15 cellular contexts compared by ENCODE assay signal in the genomic region with DNA sequence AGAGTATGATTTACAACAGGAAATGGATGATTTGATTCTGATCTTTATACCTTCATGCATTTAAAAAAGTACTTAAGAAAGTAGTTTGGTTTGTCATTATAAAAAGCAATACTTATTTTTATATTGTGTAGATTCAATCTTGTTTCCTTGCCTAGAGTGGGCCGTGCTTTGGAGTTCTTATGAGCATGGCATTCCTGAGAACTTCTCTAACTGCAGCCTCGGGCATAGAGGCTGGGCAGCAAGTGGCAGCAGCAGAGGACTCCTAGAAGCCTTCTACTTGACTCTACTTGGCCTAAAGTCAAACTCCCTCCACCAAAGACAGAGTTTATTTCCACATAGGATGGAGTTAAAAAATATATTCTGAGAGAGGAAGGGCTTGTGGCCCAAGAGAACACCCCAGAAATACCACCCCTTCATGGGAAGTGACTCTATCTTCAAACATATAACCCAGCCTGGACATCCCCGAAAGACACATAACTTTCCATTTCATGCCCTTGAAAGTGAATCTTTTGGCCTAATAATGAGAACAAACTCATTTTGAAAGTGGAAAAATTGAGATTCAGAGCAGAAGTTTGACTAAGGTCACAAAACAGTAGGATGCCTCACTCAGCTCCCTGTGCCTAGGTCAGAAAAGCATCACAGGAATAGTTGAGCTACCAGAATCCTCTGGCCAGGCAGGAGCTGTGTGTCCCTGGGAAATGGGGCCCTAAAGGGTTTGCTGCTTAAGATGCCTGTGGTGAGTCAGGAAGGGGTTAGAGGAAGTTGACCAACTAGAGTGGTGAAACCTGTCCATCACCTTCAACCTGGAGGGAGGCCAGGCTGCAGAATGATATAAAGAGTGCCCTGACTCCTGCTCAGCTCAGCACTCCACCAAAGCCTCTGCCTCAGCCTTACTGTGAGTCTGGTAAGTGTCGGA. TPM values are rescaled to one million over a fixed set of nuclear protein-coding genes. Genes with fewer than 3 reads are reported as not detected.
DNase-seq lines count a peak whose midpoint lies in the region; ATAC-seq and TF ChIP-seq lines count a peak whose summit lies in the region.
"Had no signal": no experiment of that assay in that cellular context is flagged by ENCODE, and none has a peak within 500 bp of the region (broad histone marks: within the 10 kb centered on the region; RNA-seq: fewer than 3 reads in every experiment).

A gene with protein sequence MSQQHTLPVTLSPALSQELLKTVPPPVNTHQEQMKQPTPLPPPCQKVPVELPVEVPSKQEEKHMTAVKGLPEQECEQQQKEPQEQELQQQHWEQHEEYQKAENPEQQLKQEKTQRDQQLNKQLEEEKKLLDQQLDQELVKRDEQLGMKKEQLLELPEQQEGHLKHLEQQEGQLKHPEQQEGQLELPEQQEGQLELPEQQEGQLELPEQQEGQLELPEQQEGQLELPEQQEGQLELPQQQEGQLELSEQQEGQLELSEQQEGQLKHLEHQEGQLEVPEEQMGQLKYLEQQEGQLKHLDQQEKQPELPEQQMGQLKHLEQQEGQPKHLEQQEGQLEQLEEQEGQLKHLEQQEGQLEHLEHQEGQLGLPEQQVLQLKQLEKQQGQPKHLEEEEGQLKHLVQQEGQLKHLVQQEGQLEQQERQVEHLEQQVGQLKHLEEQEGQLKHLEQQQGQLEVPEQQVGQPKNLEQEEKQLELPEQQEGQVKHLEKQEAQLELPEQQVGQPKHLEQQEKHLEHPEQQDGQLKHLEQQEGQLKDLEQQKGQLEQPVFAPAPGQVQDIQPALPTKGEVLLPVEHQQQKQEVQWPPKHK (plus strand): TSS at position 861 of the 916 bp plus-strand sequence. CDS start 1,252 bp downstream, outside the sequence.

- peak within 1 kb of the TSS; percentile 90 for H3K27ac ChIP-seq in foreskin keratinocyte
- no peak within 1 kb of the TSS for H3K27ac ChIP-seq in tibial nerve
- H3K27ac ChIP-seq: cardiac muscle cell, right atrium auricular region had no signal

- no peak within 1 kb of the TSS for H3K27ac Mint-ChIP-seq in osteocyte (ENCODE audit: unreplicated experiment)
- H3K27ac Mint-ChIP-seq: activated B cell treated with CpG ODN at 0.5 μM for 24 hours; activated T-helper 1 cell treated with anti-CD3 and anti-CD28 coated beads, Interleukin-12 subunit alpha, Interleukin-12 subunit beta, Interleukin-2, Interleukin-4 antibody, amounts not matched to agents 30 ng/mL and 10 ng/mL and 1 ng/mL, durations not matched to agents 14 hours and 24 hours and 36 hours had no signal

- 72 to 76% methylated on average over 4 of the region's 4 CpGs for WGBS in tibial nerve, 2 donors

- no peaks in the 10 kb centered on the region for H3K9me3 Mint-ChIP-seq in osteocyte (ENCODE audit: unreplicated experiment)
- H3K9me3 Mint-ChIP-seq: activated B cell treated with CpG ODN at 0.5 μM for 24 hours; activated T-helper 1 cell treated with anti-CD3 and anti-CD28 coated beads, Interleukin-12 subunit alpha, Interleukin-12 subunit beta, Interleukin-2, Interleukin-4 antibody, amounts not matched to agents 30 ng/mL and 10 ng/mL and 1 ng/mL, durations not matched to agents 14 hours and 24 hours and 36 hours had no signal

- H3K4me1 Mint-ChIP-seq in osteocyte (ENCODE audit: unreplicated experiment) = no peaks in the 10 kb centered on the region
- H3K4me1 Mint-ChIP-seq: activated B cell treated with CpG ODN at 0.5 μM for 24 hours had no signal

- ATAC-seq in GM19351 (IDR thresholded peaks at IDR 0.05; ENCODE audit: unreplicated experiment) (peak; percentile 51), foreskin keratinocyte (no peak)
- ATAC-seq: mucosa of descending colon had no signal

- no peak within 1 kb of the TSS for H3K4me3 Mint-ChIP-seq in osteocyte (ENCODE audit: unreplicated experiment)
- H3K4me3 Mint-ChIP-seq: activated B cell treated with CpG ODN at 0.5 μM for 24 hours; activated T-helper 1 cell treated with anti-CD3 and anti-CD28 coated beads, Interleukin-12 subunit alpha, Interleukin-12 subunit beta, Interleukin-2, Interleukin-4 antibody, amounts not matched to agents 30 ng/mL and 10 ng/mL and 1 ng/mL, durations not matched to agents 14 hours and 24 hours and 36 hours had no signal

- DNase-seq in AG10803 (ENCODE audit: low read depth) (peak; percentile 41), MG63 (peak; percentile 24), foreskin keratinocyte (peak in 1 of 2 donors; percentile 75), SHP77 treated with DMSO at 0.1 percent for 48 hours (lab: John Stamatoyannopoulos, UW) (no peak), tibial nerve (ENCODE audit: low spot score in 2 of 2) (no peak), DMS153 (lab: John Stamatoyannopoulos, UW) (no peak), osteocyte (ENCODE audit: extremely low spot score, unreplicated experiment) (no peak)
- DNase-seq: activated B cell treated with CpG ODN at 0.5 μM for 24 hours, AML-193, mucosa of descending colon, NCI-H446 treated with DMSO at 0.1 percent for 48 hours had no signal

- H3K27me3 Mint-ChIP-seq in osteocyte (ENCODE audit: unreplicated experiment) = no peaks in the 10 kb centered on the region

- H3K36me3 Mint-ChIP-seq in osteocyte (ENCODE audit: unreplicated experiment) = no peaks in the 10 kb centered on the region

- H3K4me1 ChIP-seq in foreskin keratinocyte (peaks cover 40% of the 10 kb centered on the region), tibial nerve (no peaks in the 10 kb centered on the region)
- H3K4me1 ChIP-seq: right atrium auricular region had no signal

- TF ChIP-seq CTCF in AG10803 (conservative IDR thresholded peaks at IDR 0.05; ENCODE audit: low read length) = no peak
- TF ChIP-seq CTCF in foreskin keratinocyte (conservative IDR thresholded peaks at IDR 0.05) = no peak
- no peak for TF ChIP-seq CTCF in tibial nerve (IDR thresholded peaks at IDR 0.05)
- TF ChIP-seq CTCF in osteocyte (IDR thresholded peaks at IDR 0.05) = no peak

- TF ChIP-seq POLR2A in tibial nerve (IDR thresholded peaks at IDR 0.05) = no peak

- no peak for TF ChIP-seq EP300 in tibial nerve (IDR thresholded peaks at IDR 0.05)

- H3K9me3 ChIP-seq in MG63 (no peaks in the 10 kb centered on the region), tibial nerve (peaks cover 0 to 15% (median 0%) of the 10 kb centered on the region in 4 donors)
- H3K9me3 ChIP-seq: mucosa of descending colon, right atrium auricular region had no signal

- no peak within 1 kb of the TSS for H3K4me3 ChIP-seq in AG10803 (ENCODE audit: low read length)
- H3K4me3 ChIP-seq in MG63 = no peak within 1 kb of the TSS
- no peak within 1 kb of the TSS for H3K4me3 ChIP-seq in tibial nerve
- H3K4me3 ChIP-seq: cardiac muscle cell, mucosa of descending colon, right atrium auricular region had no signal

- no peaks in the 10 kb centered on the region for H3K36me3 ChIP-seq in MG63
- no peaks in the 10 kb centered on the region for H3K36me3 ChIP-seq in tibial nerve
- H3K36me3 ChIP-seq: cardiac muscle cell, right atrium auricular region had no signal

- H3K27me3 ChIP-seq in MG63 (no peaks in the 10 kb centered on the region), foreskin keratinocyte (no peaks in the 10 kb centered on the region), tibial nerve (no peaks in the 10 kb centered on the region)
- H3K27me3 ChIP-seq: cardiac muscle cell, right atrium auricular region had no signal

RNA-seq across cellular contexts. Expression of the gene that starts here (rescaled TPM):
- total RNA-seq in MG63 (2014; rRNA removed; shearing (Covaris generic); ENCODE audit: low replicate concordance) = not detected in 2 replicates
- 1.5 and 2.1 TPM in 2 replicates for total RNA-seq in foreskin keratinocyte
- polyA plus RNA-seq in foreskin keratinocyte = 1.5 and 2.6 TPM in 2 replicates
- not detected for total RNA-seq in tibial nerve
- total RNA-seq in osteocyte = not detected in 2 replicates
- total RNA-seq: activated B cell treated with CpG ODN at 0.5 μM for 24 hours; activated T-helper 1 cell treated with anti-CD3 and anti-CD28 coated beads, Interleukin-12 subunit alpha, Interleukin-12 subunit beta, Interleukin-2, Interleukin-4 antibody, amounts not matched to agents 30 ng/mL and 10 ng/mL and 1 ng/mL, durations not matched to agents 14 hours and 24 hours and 36 hours; cardiac muscle cell; mucosa of descending colon; right atrium auricular region had no signal
- polyA plus RNA-seq: cardiac muscle cell had no signal

Comparison
In these comparisons a context has a peak if more than half of its experiments do, and no peak if none do; other contexts are left out.
1. Peak in DNase-seq in MG63; RNA of the gene not detected or under 1 TPM.